8 cellular contexts compared by ENCODE assay signal in the genomic region with DNA sequence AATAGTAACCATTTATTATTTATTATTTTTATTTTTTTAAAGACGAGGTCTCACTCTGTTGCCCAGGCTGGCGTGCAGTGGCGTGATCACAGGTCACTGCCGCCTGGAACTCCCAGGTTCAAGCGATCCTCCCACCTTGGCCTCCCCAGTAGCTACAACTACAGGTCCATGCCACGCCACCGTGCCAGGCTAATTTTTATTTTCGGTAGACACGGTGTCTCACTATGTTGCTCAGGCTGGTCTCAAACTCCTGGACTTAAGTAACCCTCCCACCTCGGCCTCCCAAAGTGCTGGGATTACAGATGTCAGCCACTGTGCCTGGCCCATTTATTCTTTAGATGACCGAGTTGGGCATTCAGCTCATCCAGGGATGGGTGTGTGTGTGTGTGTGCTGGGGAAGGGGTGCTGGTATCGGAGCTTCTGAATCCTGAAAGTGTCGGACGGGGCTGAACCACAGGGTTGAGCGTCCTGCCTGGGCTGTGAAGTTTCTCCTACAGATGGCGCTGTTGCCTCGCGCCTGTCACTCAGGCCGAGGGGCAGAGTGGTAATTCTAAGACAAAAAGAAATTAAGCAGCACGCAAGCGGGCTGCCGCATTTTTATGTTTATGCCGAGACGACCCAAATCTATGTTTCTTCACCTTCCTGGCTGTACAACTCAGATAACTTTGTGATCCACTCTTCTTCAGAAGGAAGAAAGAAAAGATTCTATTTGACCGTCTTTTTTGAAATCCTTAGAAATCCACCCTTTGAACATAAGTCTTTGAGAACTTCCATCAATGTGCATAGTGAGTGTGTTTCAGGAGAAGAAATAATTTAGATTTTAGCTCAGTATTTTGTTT.
A peak's percentile ranks its signal among the peaks of the same experiment; 100 is the strongest.
DNase-seq lines count a peak whose midpoint lies in the region; ATAC-seq and TF ChIP-seq lines count a peak whose summit lies in the region.

No MANE protein-coding gene starts in this region.

- no peaks in the 10 kb centered on the region for H3K27me3 ChIP-seq in DOHH2 (ENCODE audit: control insufficient read depth, low read length)

- no peak overlapping the region for H3K4me2 ChIP-seq in DOHH2 (ENCODE audit: low read length)

- no peak overlapping the region for H3K27ac ChIP-seq in DOHH2 (ENCODE audit: low read depth, low read length)

- H3F3A ChIP-seq in DOHH2 (ENCODE audit: control insufficient read depth, insufficient read depth) = no peaks in the 10 kb centered on the region

- H3K4me3 ChIP-seq in DOHH2 (ENCODE audit: low read length) (no peak overlapping the region), epithelial cell of esophagus (ENCODE audit: low read length) (no peak overlapping the region)

- ATAC-seq in HG02798 (IDR thresholded peaks at IDR 0.05; ENCODE audit: poor library complexity, unreplicated experiment) (peak; percentile 62), HG03565 (IDR thresholded peaks at IDR 0.05; ENCODE audit: unreplicated experiment) (no peak)
- ATAC-seq in activated CD8-positive, alpha-beta memory T cell treated with anti-CD3 and anti-CD28 coated beads, Interleukin-2, amount 10 ng/mL, durations not matched to agents 7 days and 5 days = peak; percentile 65

- no peaks in the 10 kb centered on the region for H4K20me1 ChIP-seq in DOHH2 (ENCODE audit: control insufficient read depth, insufficient read depth, low read depth, low read length)

- DNase-seq in NCI-H82 treated with DMSO at 0.1 percent for 48 hours (lab: John Stamatoyannopoulos, UW; ENCODE audit: unreplicated experiment) (peak; percentile 24), epithelial cell of esophagus (ENCODE audit: low read depth) (peak; percentile 66), myocyte (ENCODE audit: low read depth) (peak; percentile 71)
- peak; percentile 62 for DNase-seq in activated CD8-positive, alpha-beta memory T cell treated with anti-CD3 and anti-CD28 coated beads, Interleukin-2, amount 10 ng/mL, durations not matched to agents 7 days and 5 days
- peak; percentile 26 to 27 for DNase-seq in stimulated activated CD8-positive, alpha-beta memory T cell treated with anti-CD3 and anti-CD28 coated beads, Interleukin-7, amount 100 ng/mL, for 48 hours (ENCODE audit: extremely low read depth in 1 of 2, low read depth in 1 of 2)

- no peak overlapping the region for H3K27ac Mint-ChIP-seq in activated CD8-positive, alpha-beta memory T cell treated with anti-CD3 and anti-CD28 coated beads, Interleukin-2, amount 10 ng/mL, durations not matched to agents 7 days and 5 days

- H3K4me1 Mint-ChIP-seq in activated CD8-positive, alpha-beta memory T cell treated with anti-CD3 and anti-CD28 coated beads, Interleukin-2, amount 10 ng/mL, durations not matched to agents 7 days and 5 days = no peaks in the 10 kb centered on the region

- H3K9me2 ChIP-seq in DOHH2 (replicated peaks; ENCODE audit: control insufficient read depth, low read length) = no peaks in the 10 kb centered on the region

- H3K36me3 ChIP-seq in DOHH2 (ENCODE audit: control insufficient read depth, low read length) = no peaks in the 10 kb centered on the region

- H3K79me2 ChIP-seq in DOHH2 (ENCODE audit: control insufficient read depth, low read length) = no peaks in the 10 kb centered on the region

- no peaks in the 10 kb centered on the region for H3K9me3 Mint-ChIP-seq in activated CD8-positive, alpha-beta memory T cell treated with anti-CD3 and anti-CD28 coated beads, Interleukin-2, amount 10 ng/mL, durations not matched to agents 7 days and 5 days (ENCODE audit: low read depth)

- H3K9me3 ChIP-seq in DOHH2 (ENCODE audit: control insufficient read depth, insufficient read depth, low read length) = no peaks in the 10 kb centered on the region

- no peak overlapping the region for H3K4me3 Mint-ChIP-seq in activated CD8-positive, alpha-beta memory T cell treated with anti-CD3 and anti-CD28 coated beads, Interleukin-2, amount 10 ng/mL, durations not matched to agents 7 days and 5 days

- H3K4me1 ChIP-seq in DOHH2 (ENCODE audit: control insufficient read depth, low read length) = no peaks in the 10 kb centered on the region

- no peaks in the 10 kb centered on the region for H3K36me3 Mint-ChIP-seq in activated CD8-positive, alpha-beta memory T cell treated with anti-CD3 and anti-CD28 coated beads, Interleukin-2, amount 10 ng/mL, durations not matched to agents 7 days and 5 days

- TF ChIP-seq CTCF in DOHH2 (IDR thresholded peaks at IDR 0.05; ENCODE audit: low read depth, low read length, poor library complexity, severe bottlenecking) (peak; percentile 89), epithelial cell of esophagus (IDR thresholded peaks at IDR 0.05; ENCODE audit: insufficient read depth, low read depth, low read length, missing control alignments) (peak; percentile 94)

- CTCF ChIA-PET in activated CD8-positive, alpha-beta memory T cell treated with anti-CD3 and anti-CD28 coated beads, Interleukin-2, amount 10 ng/mL, durations not matched to agents 7 days and 5 days (lab: Charles Lee) = interaction anchor here (0.6 to 1.3 kb wide), 7 partner anchors 9 to 154 kb away, joined by 3 to 6 read pairs (median 4); no protein-coding TSS in a partner anchor

- H3K27me3 Mint-ChIP-seq in activated CD8-positive, alpha-beta memory T cell treated with anti-CD3 and anti-CD28 coated beads, Interleukin-2, amount 10 ng/mL, durations not matched to agents 7 days and 5 days = peaks cover 11% of the 10 kb centered on the region
